In genomic region chr2:118055512-118056164, GRCh38 we compare ENCODE assay signal across 9 cellular contexts. TPM values are rescaled to one million over a fixed set of nuclear protein-coding genes. Genes with fewer than 3 reads are reported as not detected.
A peak's percentile ranks its signal among the peaks of the same experiment; 100 is the strongest.
DNase-seq lines count a peak whose midpoint lies in the region; ATAC-seq and TF ChIP-seq lines count a peak whose summit lies in the region.
"Had no signal": no experiment of that assay in that cellular context is flagged by ENCODE, and none has a peak within 500 bp of the region (broad histone marks: within the 10 kb centered on the region; RNA-seq: fewer than 3 reads in every experiment).

No MANE protein-coding gene starts in this region.

- TF ChIP-seq CTCF in GM23338 (conservative IDR thresholded peaks at IDR 0.05; ENCODE audit: low read depth in 2 of 2) (no peak), omental fat pad (IDR thresholded peaks at IDR 0.05) (no peak)

- DNase-seq in GM23338 (ENCODE audit: low spot score) (no peak), naive B cell (peak; percentile 57), HK-2 (ENCODE audit: unreplicated experiment) (no peak), AG08395 (ENCODE audit: low spot score) (no peak), omental fat pad (ENCODE audit: low spot score) (no peak), NCI-H1436 (lab: John Stamatoyannopoulos, UW) (no peak)

- no peak overlapping the region for H3K27ac ChIP-seq in GM23338 (ENCODE audit: low read depth)
- H3K27ac ChIP-seq: PC-9 had no signal

- H3K36me3 Mint-ChIP-seq in GM23338 (ENCODE audit: low read depth), result no peaks in the 10 kb centered on the region
- H3K36me3 Mint-ChIP-seq in naive B cell, result no peaks in the 10 kb centered on the region

- H3K4me2 ChIP-seq in GM23338, result no peak overlapping the region
- H3K4me2 ChIP-seq: PC-9 had no signal

- no peaks in the 10 kb centered on the region for H3K27me3 ChIP-seq in GM23338 (ENCODE audit: insufficient read depth)

- no peaks in the 10 kb centered on the region for H4K20me1 ChIP-seq in GM23338 (replicated peaks; ENCODE audit: insufficient read depth)

- no peaks in the 10 kb centered on the region for H3K9me3 Mint-ChIP-seq in GM23338
- no peaks in the 10 kb centered on the region for H3K9me3 Mint-ChIP-seq in naive B cell

- no peak overlapping the region for H3K4me3 Mint-ChIP-seq in GM23338
- H3K4me3 Mint-ChIP-seq in naive B cell, result peak overlapping the region in 7 of 8 donors; percentile 75 to 89 (median 85)

- no peaks in the 10 kb centered on the region for H3K79me2 ChIP-seq in GM23338 (replicated peaks; ENCODE audit: insufficient read depth)

- H3F3A ChIP-seq in GM23338 (replicated peaks; ENCODE audit: low read depth), result no peaks in the 10 kb centered on the region

- H3K27ac Mint-ChIP-seq in GM23338 (no peak overlapping the region), naive B cell (peak overlapping the region; percentile 96 to 99 (median 98))

- peaks cover 2% of the 10 kb centered on the region for H3K27me3 Mint-ChIP-seq in GM23338 (ENCODE audit: insufficient read depth, low read depth, poor library complexity)
- no peaks in the 10 kb centered on the region for H3K27me3 Mint-ChIP-seq in naive B cell

- no peaks in the 10 kb centered on the region for H3K9me2 ChIP-seq in GM23338 (ENCODE audit: insufficient read depth)

- no peaks in the 10 kb centered on the region for H3K4me1 ChIP-seq in GM23338 (ENCODE audit: insufficient read depth)

- H3K36me3 ChIP-seq in GM23338 (ENCODE audit: insufficient read depth), result no peaks in the 10 kb centered on the region

- 0 out of 2 replicates have a peak overlapping the region, but pooled peaks have one; percentile 1 for H2AFZ ChIP-seq in GM23338
- H2AFZ ChIP-seq: PC-9 had no signal

- H3K4me1 Mint-ChIP-seq in GM23338 (peaks cover 2% of the 10 kb centered on the region; the same call in 2 of the 3 replicates), naive B cell (peaks cover 41 to 59% (median 51%) of the 10 kb centered on the region in 3 donors)

- peak; percentile 88 for ATAC-seq in GM18868 (IDR thresholded peaks at IDR 0.05; ENCODE audit: unreplicated experiment)
- no peak for ATAC-seq in GM23338
- ATAC-seq in HG03460 (IDR thresholded peaks at IDR 0.05; ENCODE audit: unreplicated experiment), result peak; percentile 76
- peak; percentile 75 to 78 for ATAC-seq in naive B cell (ENCODE audit: low read depth in 2 of 2)
- no peak for ATAC-seq in omental fat pad (ENCODE audit: low FRiP score)

- no peak overlapping the region for H3K4me3 ChIP-seq in GM23338
- H3K4me3 ChIP-seq: PC-9 had no signal

TF ChIP-seq in GM23338, 12 proteins besides CTCF, POLR2A, EP300 and RAD21:
- TF ChIP-seq ZNF114 (CRISPR knock-in tag; IDR thresholded peaks at IDR 0.05), result no peak

RNA-seq across cellular contexts. Expression of gene INSIG2, which starts 32.6 kb away (rescaled TPM):
- 8.1 and 10.1 TPM in 2 replicates for total RNA-seq in GM23338 (2014; rRNA removed; shearing (Covaris generic))
- polyA plus RNA-seq in GM23338 (2016; fragmentation: Nextera tagmentation; extraction: Ambion mirVana) (11.0 and 15.1 TPM in 2 replicates), naive B cell (ENCODE audit: low read depth in 6 of 6) (10 to 100 TPM; 23.6 to 54.5 (median 27.3) TPM)
- total RNA-seq in omental fat pad, result 10 to 100 TPM in 2 of 4 donors, 1 to 10 TPM in 2; 5.3 to 15.9 (median 9.7) TPM

RNA-seq across cellular contexts. Expression of gene CCDC93, which starts 41.8 kb away (rescaled TPM):
- 9.8 and 13.1 TPM in 2 replicates for total RNA-seq in GM23338 (2014; rRNA removed; shearing (Covaris generic))
- polyA plus RNA-seq in GM23338 (2016; fragmentation: Nextera tagmentation; extraction: Ambion mirVana) (12.3 and 16.8 TPM in 2 replicates), naive B cell (ENCODE audit: low read depth in 6 of 6) (10 to 100 TPM in 3 of 6 donors, 1 to 10 TPM in 3; 5.1 to 11.6 (median 9.5) TPM)
- 10 to 100 TPM; 21.4 to 34.8 (median 22.3) TPM for total RNA-seq in omental fat pad

Comparison
In these comparisons a context has a peak if more than half of its experiments do, and no peak if none do; other contexts are left out.
1. ATAC-seq: peak in GM18868 (single experiment), HG03460 (single experiment) and naive B cell (2 of 2); none in GM23338 (single experiment) and omental fat pad (single experiment).